Comparison of ENCODE assay signal across 8 cellular contexts in the genomic region with DNA sequence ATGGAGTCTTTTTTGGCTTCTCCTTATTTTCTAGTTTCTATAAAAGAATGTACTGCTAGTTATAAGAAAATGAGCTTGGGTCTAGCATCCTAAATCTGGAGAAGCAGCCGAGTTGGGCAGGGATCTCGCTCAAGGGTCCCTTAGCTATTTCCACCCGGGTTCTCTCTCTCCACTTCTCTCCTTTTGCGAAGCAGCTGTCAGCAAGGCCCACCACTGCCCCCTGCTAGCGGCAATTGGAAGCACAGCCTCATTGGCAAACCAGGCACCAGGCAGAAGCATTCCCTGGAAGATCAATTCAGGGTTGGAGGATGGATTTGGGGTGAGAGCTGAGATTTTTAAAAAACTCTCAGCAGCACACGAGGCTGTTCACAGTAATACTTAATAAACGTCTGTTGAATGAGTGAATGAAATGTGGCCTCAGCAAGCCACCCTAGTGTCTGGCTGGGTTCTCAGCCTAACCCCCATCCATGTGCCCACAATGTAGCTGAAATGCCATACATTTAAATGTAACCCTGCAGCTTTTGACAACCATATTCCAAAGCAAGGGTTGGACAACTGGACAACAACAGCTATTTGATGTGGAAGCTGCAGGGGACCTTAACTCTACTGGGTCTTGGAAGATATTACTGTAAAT. TPM values are rescaled to one million over a fixed set of nuclear protein-coding genes. Genes with fewer than 3 reads are reported as not detected.
DNase-seq lines count a peak whose midpoint lies in the region; ATAC-seq and TF ChIP-seq lines count a peak whose summit lies in the region.

No MANE protein-coding gene starts in this region.

- no peak overlapping the region for H3K4me3 ChIP-seq in left ventricle myocardium inferior

- H3K4me1 Mint-ChIP-seq in T-helper 17 cell, result peaks cover 8% of the 10 kb centered on the region
- peaks cover 9% of the 10 kb centered on the region for H3K4me1 Mint-ChIP-seq in activated naive CD8-positive, alpha-beta T cell treated with anti-CD3 and anti-CD28 coated beads, Interleukin-2, amount 50 U/mL, for 24 hours

- peaks cover 22% of the 10 kb centered on the region for H3K4me1 ChIP-seq in left ventricle myocardium inferior

- no peak overlapping the region for H3K27ac Mint-ChIP-seq in T-helper 17 cell
- H3K27ac Mint-ChIP-seq in activated naive CD8-positive, alpha-beta T cell treated with anti-CD3 and anti-CD28 coated beads, Interleukin-2, amount 50 U/mL, for 24 hours, result no peak overlapping the region

- peaks cover 6% of the 10 kb centered on the region for H3K36me3 Mint-ChIP-seq in T-helper 17 cell (ENCODE audit: low read depth)
- peaks cover 54% of the 10 kb centered on the region for H3K36me3 Mint-ChIP-seq in activated naive CD8-positive, alpha-beta T cell treated with anti-CD3 and anti-CD28 coated beads, Interleukin-2, amount 50 U/mL, for 24 hours (ENCODE audit: low read depth)

- no peaks in the 10 kb centered on the region for H3K9me3 Mint-ChIP-seq in activated naive CD8-positive, alpha-beta T cell treated with anti-CD3 and anti-CD28 coated beads, Interleukin-2, amount 50 U/mL, for 24 hours

- intact Hi-C loops in left ventricle myocardium inferior (cut with micrococcal nuclease), result no loop called here

- H3K27me3 ChIP-seq in left ventricle myocardium inferior (ENCODE audit: low read depth), result no peaks in the 10 kb centered on the region

- no peak overlapping the region for H3K4me3 Mint-ChIP-seq in T-helper 17 cell
- H3K4me3 Mint-ChIP-seq in activated naive CD8-positive, alpha-beta T cell treated with anti-CD3 and anti-CD28 coated beads, Interleukin-2, amount 50 U/mL, for 24 hours, result no peak overlapping the region

- H3K36me3 ChIP-seq in left ventricle myocardium inferior, result peaks cover 69% of the 10 kb centered on the region

- peak; percentile 54 for ATAC-seq in GM18511 (IDR thresholded peaks at IDR 0.05; ENCODE audit: unreplicated experiment)
- peak; percentile 92 for ATAC-seq in T-helper 17 cell
- ATAC-seq in activated naive CD8-positive, alpha-beta T cell treated with anti-CD3 and anti-CD28 coated beads, Interleukin-2, amount 50 U/mL, for 24 hours, result peak; percentile 38
- ATAC-seq in HG03135 (IDR thresholded peaks at IDR 0.05; ENCODE audit: unreplicated experiment), result no peak

- TF ChIP-seq CTCF in left ventricle myocardium inferior (IDR thresholded peaks at IDR 0.05; ENCODE audit: borderline replicate concordance), result peak; percentile 98

- no peak overlapping the region for H3K27ac ChIP-seq in left ventricle myocardium inferior (replicated peaks)

- DNase-seq in ACHN, result peak; percentile 64
- peak; percentile 69 for DNase-seq in LoVo (ENCODE audit: low spot score)
- peak; percentile 54 to 66 (median 59) for DNase-seq in T-helper 17 cell
- peak; percentile 82 for DNase-seq in activated naive CD8-positive, alpha-beta T cell treated with anti-CD3 and anti-CD28 coated beads, Interleukin-2, amount 50 U/mL, for 24 hours
- DNase-seq in left ventricle myocardium inferior, result peak; percentile 79
- DNase-seq in retina, result peak; percentile 81

- H3K27me3 Mint-ChIP-seq in T-helper 17 cell, result no peaks in the 10 kb centered on the region
- no peaks in the 10 kb centered on the region for H3K27me3 Mint-ChIP-seq in activated naive CD8-positive, alpha-beta T cell treated with anti-CD3 and anti-CD28 coated beads, Interleukin-2, amount 50 U/mL, for 24 hours

- in situ Hi-C loops in ACHN (cut with HindIII; ENCODE audit: low pct_ligation_motif_present, low pct_unique_long_range_greater_than_20kb, low sequenced_read_pairs), result no loop called here

- H3K9me3 ChIP-seq in T-helper 17 cell (ENCODE audit: control insufficient read depth, low read length, poor library complexity, severe bottlenecking) (no peaks in the 10 kb centered on the region), left ventricle myocardium inferior (replicated peaks) (no peaks in the 10 kb centered on the region)

RNA-seq across cellular contexts. Expression of a gene that starts 34.6 kb away (rescaled TPM):
- total RNA-seq in T-helper 17 cell (100 to 1,000 TPM; 227 to 245 TPM), left ventricle myocardium inferior (131 TPM)

RNA-seq across cellular contexts. Expression of a gene that starts 42.2 kb away (rescaled TPM):
- total RNA-seq in T-helper 17 cell (100 to 1,000 TPM; 258 to 307 TPM), left ventricle myocardium inferior (195 TPM)
